ENCODE assay signal across 17 cellular contexts in genomic region chrX:47327902-47328301, GRCh38. TPM values are rescaled to one million over a fixed set of nuclear protein-coding genes. Genes with fewer than 3 reads are reported as not detected.
A peak's percentile ranks its signal among the peaks of the same experiment; 100 is the strongest.
DNase-seq lines count a peak whose midpoint lies in the region; ATAC-seq, FAIRE-seq and TF ChIP-seq lines count a peak whose summit lies in the region.
"Had no signal": no experiment of that assay in that cellular context is flagged by ENCODE, and none has a peak within 500 bp of the region (broad histone marks: within the 10 kb centered on the region; RNA-seq: fewer than 3 reads in every experiment).

No MANE protein-coding gene starts in this region.

- dilution Hi-C loops in endothelial cell of umbilical vein (cut with MboI; ENCODE audit: extremely low pct_ligation_motif_present, low sequenced_read_pairs), result no loop called here

- no peaks in the 10 kb centered on the region for H3K4me1 ChIP-seq in endothelial cell of umbilical vein (ENCODE audit: control insufficient read depth, extremely low read depth, insufficient read depth, low read length)
- H3K4me1 ChIP-seq: Caco-2 had no signal

- DNase-seq in GM12865 (ENCODE audit: low read depth), result peak; percentile 5
- no peak for DNase-seq in GM12892 (ENCODE audit: insufficient read length)
- no peak for DNase-seq in endothelial cell of umbilical vein (ENCODE audit: low read depth, low spot score)
- DNase-seq in sciatic nerve (ENCODE audit: low spot score), result peak; percentile 25
- DNase-seq in HCEC 1CT, result no peak
- DNase-seq in epidermal melanocyte (ENCODE audit: insufficient read length, low spot score), result no peak
- DNase-seq: ACHN; Caco-2; CD4-positive, alpha-beta T cell; H9 had no signal

- H2AFZ ChIP-seq in endothelial cell of umbilical vein (ENCODE audit: low read depth, low read length), result no peak overlapping the region

- intact Hi-C loops in endothelial cell of umbilical vein (cut with micrococcal nuclease) (no loop called here), sciatic nerve (cut with DNase I) (no loop called here)

- POLR2A ChIA-PET in endothelial cell of umbilical vein (lab: Charles Lee), result no interaction called here

- H3K9me1 ChIP-seq in endothelial cell of umbilical vein (replicated peaks; ENCODE audit: control insufficient read depth, extremely low read depth, insufficient read depth, low read length), result no peaks in the 10 kb centered on the region

- H3K36me3 ChIP-seq in endothelial cell of umbilical vein (ENCODE audit: control insufficient read depth in 2 of 2, extremely low read depth in 1 of 2, insufficient read depth in 2 of 2, low read length in 2 of 2), result no peaks in the 10 kb centered on the region

- no TSS peak for BruUV-seq in endothelial cell of umbilical vein (replicated peaks; lab: Mats Ljungman, UMichigan)

- TF ChIP-seq CTCF in GM12865 (IDR thresholded peaks at IDR 0.05; ENCODE audit: insufficient read depth, low read depth, low read length, missing control alignments) (no peak), endothelial cell of umbilical vein (IDR thresholded peaks at IDR 0.05; ENCODE audit: extremely low read depth in 1 of 2, insufficient read depth in 1 of 2, low read depth in 1 of 2, low read length in 2 of 2) (no peak)

- H3K27me3 ChIP-seq in endothelial cell of umbilical vein (ENCODE audit: control insufficient read depth in 2 of 2, insufficient read depth in 2 of 2, low read length in 2 of 2), result no peaks in the 10 kb centered on the region

- CTCF ChIA-PET in endothelial cell of umbilical vein (lab: Charles Lee), result no interaction called here

- TF ChIP-seq POLR2A in GM12892 (IDR thresholded peaks at IDR 0.05; ENCODE audit: low read depth, low read length) (no peak), endothelial cell of umbilical vein (IDR thresholded peaks at IDR 0.05; ENCODE audit: low read depth, low read length) (no peak)

- H3K4me3 ChIP-seq in GM12865 (ENCODE audit: low read depth, low read length), result no peak overlapping the region
- H3K4me3 ChIP-seq in endothelial cell of umbilical vein (replicated peaks in 1 of 3; ENCODE audit: insufficient read depth in 1 of 3, low read depth in 1 of 3, low read length in 3 of 3), result no peak overlapping the region

- peak; percentile 53 for ATAC-seq in sciatic nerve
- no peak for ATAC-seq in HG03135 (IDR thresholded peaks at IDR 0.05; ENCODE audit: unreplicated experiment)

- H3K4me2 ChIP-seq in endothelial cell of umbilical vein (ENCODE audit: insufficient read depth, low read length), result no peak overlapping the region

- no peaks in the 10 kb centered on the region for H4K20me1 ChIP-seq in endothelial cell of umbilical vein (replicated peaks; ENCODE audit: control insufficient read depth, extremely low read depth, insufficient read depth, low read length)

- H3K27ac ChIP-seq in endothelial cell of umbilical vein (ENCODE audit: insufficient read depth, low read depth, low read length), result no peak overlapping the region
- H3K27ac ChIP-seq: C4-2B had no signal

- FAIRE-seq in GM12892 (lab: Jason Lieb, UNC) (peak; percentile 40), endothelial cell of umbilical vein (lab: Jason Lieb, UNC) (peak; percentile 24)
- FAIRE-seq: A204.1, D721Med, G401.6 had no signal

- no peak overlapping the region for H3K9ac ChIP-seq in endothelial cell of umbilical vein (replicated peaks; ENCODE audit: extremely low read depth, insufficient read depth, low read length)

- no peaks in the 10 kb centered on the region for H3K9me3 ChIP-seq in endothelial cell of umbilical vein (replicated peaks; ENCODE audit: control insufficient read depth, insufficient read depth, low read length)
- H3K9me3 ChIP-seq: Caco-2 had no signal

- no peaks in the 10 kb centered on the region for H3K79me2 ChIP-seq in endothelial cell of umbilical vein (ENCODE audit: control insufficient read depth, insufficient read depth, low read length)

TF ChIP-seq in endothelial cell of umbilical vein, 7 proteins besides CTCF, POLR2A, EP300 and RAD21:
- TF ChIP-seq EZH2 (IDR thresholded peaks at IDR 0.05; ENCODE audit: borderline replicate concordance, low read depth, low read length, severe bottlenecking), result no peak
- TF ChIP-seq POLR2AphosphoS5 (IDR thresholded peaks at IDR 0.05; ENCODE audit: insufficient read depth, low read depth, low read length), result no peak
- no peak for TF ChIP-seq FOS (IDR thresholded peaks at IDR 0.05; ENCODE audit: borderline replicate concordance, insufficient read depth, low read length)
- TF ChIP-seq, protein P1, sequence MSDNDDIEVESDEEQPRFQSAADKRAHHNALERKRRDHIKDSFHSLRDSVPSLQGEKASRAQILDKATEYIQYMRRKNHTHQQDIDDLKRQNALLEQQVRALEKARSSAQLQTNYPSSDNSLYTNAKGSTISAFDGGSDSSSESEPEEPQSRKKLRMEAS (IDR thresholded peaks at IDR 0.05; ENCODE audit: insufficient read depth, insufficient read length), result no peak
- no peak for TF ChIP-seq GATA2 (IDR thresholded peaks at IDR 0.05; ENCODE audit: insufficient read depth, insufficient read length, low read depth, low read length)
- TF ChIP-seq MYC (IDR thresholded peaks at IDR 0.05; ENCODE audit: low read depth, low read length), result no peak
- TF ChIP-seq JUN (IDR thresholded peaks at IDR 0.05; ENCODE audit: borderline replicate concordance, insufficient read depth, insufficient read length, low read depth), result no peak
TF ChIP-seq in endothelial cell of umbilical vein: peak in this region for 0.

RNA-seq across cellular contexts. Expression of gene ZNF157, which starts 42.5 kb away (rescaled TPM):
- polyA plus RNA-seq in GM12892 (2012; ENCODE audit: missing spikeins), result not detected
- total RNA-seq in endothelial cell of umbilical vein (not detected in 2 replicates), sciatic nerve (0.71 TPM)
- not detected in 2 replicates for polyA plus RNA-seq in endothelial cell of umbilical vein
- polyA plus RNA-seq in endothelial cell of umbilical vein (2011; cell fraction: cytosol; rRNA removed), result not detected in 2 replicates
- not detected in 2 replicates for polyA plus RNA-seq in endothelial cell of umbilical vein (2011; cell fraction: nucleus; rRNA removed)
- not detected in 2 replicates for polyA plus RNA-seq in endothelial cell of umbilical vein (2012)
- not detected in 2 replicates for polyA minus RNA-seq in endothelial cell of umbilical vein
- not detected for polyA minus RNA-seq in endothelial cell of umbilical vein (2011; cell fraction: cytosol; rRNA and poly(A)+ RNA removed)
- polyA minus RNA-seq in endothelial cell of umbilical vein (2011; cell fraction: nucleus; rRNA and poly(A)+ RNA removed), result not detected in 2 replicates
- total RNA-seq: Caco-2, HT1080 had no signal
- polyA plus RNA-seq: BJ had no signal

Comparison
In these comparisons a context has a peak if more than half of its experiments do, and no peak if none do; other contexts are left out.
1. DNase-seq: peak in GM12865 (single experiment) and sciatic nerve (single experiment); none in GM12892 (single experiment), endothelial cell of umbilical vein (single experiment), HCEC 1CT (single experiment) and epidermal melanocyte (single experiment).